In the genomic region with DNA sequence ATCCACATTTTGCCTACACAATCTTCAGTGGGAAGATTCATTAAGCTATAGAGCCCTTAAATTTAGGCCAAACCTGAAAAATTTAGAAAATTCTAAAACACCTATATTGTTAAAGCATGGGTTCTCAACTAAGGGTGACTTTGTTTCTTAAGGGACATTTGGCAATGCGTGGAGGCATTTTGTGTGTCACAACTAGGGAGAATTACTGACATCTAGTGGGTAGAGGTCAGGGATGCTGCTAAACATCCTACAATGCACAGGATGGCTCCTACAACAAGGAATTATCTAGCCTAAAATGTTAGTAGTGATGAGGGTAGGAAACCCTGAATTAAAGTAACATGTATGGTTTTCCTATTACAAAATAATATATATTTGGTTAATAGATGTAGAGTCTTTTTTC, we compare ENCODE assay signal across 8 cellular contexts. TPM values are rescaled to one million over a fixed set of nuclear protein-coding genes. Genes with fewer than 3 reads are reported as not detected.
DNase-seq lines count a peak whose midpoint lies in the region; TF ChIP-seq lines count a peak whose summit lies in the region.

No MANE protein-coding gene starts in this region.

- no peak for DNase-seq in GM12864 (ENCODE audit: low read depth)
- DNase-seq in M059J (ENCODE audit: low read depth), result peak; percentile 30
- peak; percentile 31 for DNase-seq in dermis blood vessel endothelial cell
- DNase-seq in nephron progenitor cell, result no peak
- DNase-seq in activated T-helper 2 cell treated with anti-CD3 and anti-CD28 coated beads, Interferon-gamma antibody, Interleukin-2, Interleukin-4, amounts not matched to agents 10 μg/mL and 5 μg/mL and 100 μg/mL, durations not matched to agents 14 hours and 24 hours and 36 hours (ENCODE audit: low spot score), result no peak
- no peak for DNase-seq in NCI-H1105 treated with DMSO at 0.1 percent for 48 hours (lab: John Stamatoyannopoulos, UW)
- no peak for DNase-seq in NCI-H446 treated with DMSO at 0.1 percent for 48 hours (lab: John Stamatoyannopoulos, UW)
- no peak for DNase-seq in tibial artery

- peaks cover 13% of the 10 kb centered on the region for H3K4me1 Mint-ChIP-seq in nephron progenitor cell
- H3K4me1 Mint-ChIP-seq in activated T-helper 2 cell treated with anti-CD3 and anti-CD28 coated beads, Interferon-gamma antibody, Interleukin-2, Interleukin-4, amounts not matched to agents 10 μg/mL and 5 μg/mL and 100 μg/mL, durations not matched to agents 14 hours and 24 hours and 36 hours (ENCODE audit: low read depth), result peaks cover 2% of the 10 kb centered on the region

- no peaks in the 10 kb centered on the region for H3K9me3 ChIP-seq in tibial artery

- H3K27me3 ChIP-seq in tibial artery, result no peaks in the 10 kb centered on the region

- H3K27ac ChIP-seq in tibial artery, result no peak overlapping the region

- no peak overlapping the region for H3K4me3 Mint-ChIP-seq in nephron progenitor cell
- H3K4me3 Mint-ChIP-seq in activated T-helper 2 cell treated with anti-CD3 and anti-CD28 coated beads, Interferon-gamma antibody, Interleukin-2, Interleukin-4, amounts not matched to agents 10 μg/mL and 5 μg/mL and 100 μg/mL, durations not matched to agents 14 hours and 24 hours and 36 hours (ENCODE audit: low read depth), result no peak overlapping the region

- H3K36me3 Mint-ChIP-seq in nephron progenitor cell (ENCODE audit: low read depth), result peaks cover 8% of the 10 kb centered on the region
- H3K36me3 Mint-ChIP-seq in activated T-helper 2 cell treated with anti-CD3 and anti-CD28 coated beads, Interferon-gamma antibody, Interleukin-2, Interleukin-4, amounts not matched to agents 10 μg/mL and 5 μg/mL and 100 μg/mL, durations not matched to agents 14 hours and 24 hours and 36 hours (ENCODE audit: low read depth), result no peaks in the 10 kb centered on the region

- H3K36me3 ChIP-seq in tibial artery, result no peaks in the 10 kb centered on the region

- H3K27ac Mint-ChIP-seq in nephron progenitor cell, result no peak overlapping the region
- H3K27ac Mint-ChIP-seq in activated T-helper 2 cell treated with anti-CD3 and anti-CD28 coated beads, Interferon-gamma antibody, Interleukin-2, Interleukin-4, amounts not matched to agents 10 μg/mL and 5 μg/mL and 100 μg/mL, durations not matched to agents 14 hours and 24 hours and 36 hours, result no peak overlapping the region

- H3K4me3 ChIP-seq in GM12864 (ENCODE audit: low read depth, low read length) (no peak overlapping the region), tibial artery (no peak overlapping the region)

- H3K27me3 Mint-ChIP-seq in nephron progenitor cell (ENCODE audit: low read depth, poor library complexity), result no peaks in the 10 kb centered on the region
- H3K27me3 Mint-ChIP-seq in activated T-helper 2 cell treated with anti-CD3 and anti-CD28 coated beads, Interferon-gamma antibody, Interleukin-2, Interleukin-4, amounts not matched to agents 10 μg/mL and 5 μg/mL and 100 μg/mL, durations not matched to agents 14 hours and 24 hours and 36 hours (ENCODE audit: low read depth), result no peaks in the 10 kb centered on the region

- intact Hi-C loops in activated T-helper 2 cell treated with anti-CD3 and anti-CD28 coated beads, Interferon-gamma antibody, Interleukin-2, Interleukin-4, amounts not matched to agents 10 μg/mL and 5 μg/mL and 100 μg/mL, durations not matched to agents 14 hours and 24 hours and 36 hours (cut with micrococcal nuclease), result loop anchor here (10.0 kb wide), 1 partner anchor 48 kb away; no protein-coding TSS in a partner anchor
- intact Hi-C loops in tibial artery (cut with DNase I; ENCODE audit: low total_unique reads), result no loop called here

- no peaks in the 10 kb centered on the region for H3K4me1 ChIP-seq in tibial artery

- no peaks in the 10 kb centered on the region for H3K9me3 Mint-ChIP-seq in nephron progenitor cell
- no peaks in the 10 kb centered on the region for H3K9me3 Mint-ChIP-seq in activated T-helper 2 cell treated with anti-CD3 and anti-CD28 coated beads, Interferon-gamma antibody, Interleukin-2, Interleukin-4, amounts not matched to agents 10 μg/mL and 5 μg/mL and 100 μg/mL, durations not matched to agents 14 hours and 24 hours and 36 hours

- TF ChIP-seq CTCF in GM12864 (IDR thresholded peaks at IDR 0.05; ENCODE audit: low read depth, low read length, missing control alignments) (peak; percentile 17), nephron progenitor cell (IDR thresholded peaks at IDR 0.05) (peak; percentile 10), tibial artery (IDR thresholded peaks at IDR 0.05) (no peak)

RNA-seq across cellular contexts. Expression of a gene that starts 55.8 kb away (rescaled TPM):
- 35.8 and 59.1 TPM in 2 replicates for total RNA-seq in M059J (2014; rRNA removed; shearing (Covaris generic))
- total RNA-seq in dermis blood vessel endothelial cell, result 98.7 and 104 TPM in 2 replicates
- total RNA-seq in activated T-helper 2 cell treated with anti-CD3 and anti-CD28 coated beads, Interferon-gamma antibody, Interleukin-2, Interleukin-4, amounts not matched to agents 10 μg/mL and 5 μg/mL and 100 μg/mL, durations not matched to agents 14 hours and 24 hours and 36 hours, result 40.2 and 43.9 TPM in 2 replicates

Comparison
In these comparisons a context has a peak if more than half of its experiments do, and no peak if none do; other contexts are left out.
1. DNase-seq: peak in M059J (single experiment) and dermis blood vessel endothelial cell (single experiment); none in GM12864 (single experiment), nephron progenitor cell (single experiment), activated T-helper 2 cell treated with anti-CD3 and anti-CD28 coated beads, Interferon-gamma antibody, Interleukin-2, Interleukin-4, amounts not matched to agents 10 μg/mL and 5 μg/mL and 100 μg/mL, durations not matched to agents 14 hours and 24 hours and 36 hours (single experiment), NCI-H1105 treated with DMSO at 0.1 percent for 48 hours (single experiment), NCI-H446 treated with DMSO at 0.1 percent for 48 hours (single experiment) and tibial artery (0 of 2).
2. CTCF ChIP-seq: peak in GM12864 (single experiment) and nephron progenitor cell (single experiment); none in tibial artery (0 of 2).